20 cellular contexts compared by ENCODE assay signal in the genomic region with DNA sequence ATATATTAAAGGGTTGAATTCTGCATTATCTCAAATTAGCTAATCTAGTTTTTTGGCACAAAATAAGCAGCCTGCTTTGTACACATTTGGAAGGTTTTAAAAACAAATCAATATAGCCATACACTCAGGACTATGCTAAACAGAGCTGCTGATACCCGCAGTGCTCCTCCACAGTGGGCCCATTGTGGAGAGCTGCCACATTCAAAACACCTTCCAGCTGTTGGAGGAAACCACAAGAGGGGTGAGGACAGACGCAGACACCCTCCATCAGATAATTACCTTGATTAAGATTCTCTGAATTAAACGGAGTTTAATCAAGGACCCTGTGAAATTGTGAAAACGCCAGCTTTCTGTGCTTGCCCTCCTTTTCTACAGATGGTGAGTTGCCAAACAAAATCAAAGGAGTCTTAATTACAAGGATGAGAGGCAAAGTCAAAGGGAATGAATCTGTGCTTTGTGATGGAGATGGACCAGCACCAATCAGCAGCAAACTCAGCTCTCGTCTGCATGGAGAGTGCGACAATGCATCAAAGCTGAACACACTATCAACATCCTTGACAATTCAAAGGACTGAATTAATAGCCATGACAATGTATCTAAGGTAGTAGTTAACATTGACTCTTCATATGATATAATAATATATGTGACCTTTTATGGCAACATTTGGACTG.
DNase-seq lines count a peak whose midpoint lies in the region; ATAC-seq and TF ChIP-seq lines count a peak whose summit lies in the region.
"Had no signal": no experiment of that assay in that cellular context is flagged by ENCODE, and none has a peak within 500 bp of the region (broad histone marks: within the 10 kb centered on the region; RNA-seq: fewer than 3 reads in every experiment).

No MANE protein-coding gene starts in this region.

- H3K27me3 ChIP-seq in H7 (ENCODE audit: control insufficient read depth, insufficient read depth, low read length) (no peaks in the 10 kb centered on the region), neural progenitor cell (no peaks in the 10 kb centered on the region), A673 (replicated peaks; ENCODE audit: insufficient read depth, low read depth, low read length, poor library complexity) (no peaks in the 10 kb centered on the region)

- H3K4me3 ChIP-seq in H7 (ENCODE audit: insufficient read depth, low read depth, low read length): no peak overlapping the region
- H3K4me3 ChIP-seq in neural progenitor cell: no peak overlapping the region
- no peak overlapping the region for H3K4me3 ChIP-seq in A673 (ENCODE audit: low read depth, low read length, poor library complexity, severe bottlenecking)

- no peak overlapping the region for H3K9ac ChIP-seq in neural progenitor cell
- H3K9ac ChIP-seq: KMS-11 had no signal

- H3K9me3 ChIP-seq in neural progenitor cell (ENCODE audit: low read depth): no peaks in the 10 kb centered on the region
- no peaks in the 10 kb centered on the region for H3K9me3 ChIP-seq in A673 (ENCODE audit: low read depth, low read length, poor library complexity, severe bottlenecking)

- peaks cover 4% of the 10 kb centered on the region for H3K9me3 Mint-ChIP-seq in neural progenitor cell

- H3K27me3 Mint-ChIP-seq in neural progenitor cell (ENCODE audit: insufficient read depth, low read depth): no peaks in the 10 kb centered on the region

- no peak overlapping the region for H3K4me3 Mint-ChIP-seq in neural progenitor cell

- no peaks in the 10 kb centered on the region for H3F3A ChIP-seq in neural progenitor cell (ENCODE audit: low read depth)

- H3K4me1 Mint-ChIP-seq in neural progenitor cell: peaks cover 15% of the 10 kb centered on the region

- H3K4me2 ChIP-seq in neural progenitor cell: peak overlapping the region; percentile 41
- H3K4me2 ChIP-seq: KMS-11 had no signal

- POLR2A ChIA-PET in A673 (lab: Charles Lee; ENCODE audit: low non-redundant PET): no interaction called here

- no peaks in the 10 kb centered on the region for H3K36me3 Mint-ChIP-seq in neural progenitor cell

- CTCF ChIA-PET in A673 (lab: Charles Lee): no interaction called here

- H3K4me1 ChIP-seq in neural progenitor cell (peaks cover 11% of the 10 kb centered on the region), A673 (ENCODE audit: insufficient read depth, low read length, poor library complexity, severe bottlenecking) (no peaks in the 10 kb centered on the region)

- H2AFZ ChIP-seq in neural progenitor cell (replicated peaks): no peak overlapping the region

- H4K20me1 ChIP-seq in neural progenitor cell (ENCODE audit: low read depth): no peaks in the 10 kb centered on the region

- H3K27ac ChIP-seq in neural progenitor cell (no peak overlapping the region), A673 (ENCODE audit: low read depth, low read length, poor library complexity, severe bottlenecking) (no peak overlapping the region)
- H3K27ac ChIP-seq: C4-2B, KMS-11 had no signal

- H3K27ac Mint-ChIP-seq in neural progenitor cell: no peak overlapping the region

- H3K36me3 ChIP-seq in H7 (replicated peaks; ENCODE audit: control insufficient read depth, insufficient read depth, low read length) (no peaks in the 10 kb centered on the region), neural progenitor cell (no peaks in the 10 kb centered on the region), A673 (ENCODE audit: insufficient read depth, low read length, poor library complexity, severe bottlenecking) (no peaks in the 10 kb centered on the region)

- no TSS peak for BruUV-seq in A673 (replicated peaks; lab: Mats Ljungman, UMichigan)

- ATAC-seq in GM19035 (IDR thresholded peaks at IDR 0.05; ENCODE audit: unreplicated experiment): no peak
- ATAC-seq: SK-N-SH treated with all-trans-retinoic acid at 6 μM for 48 hours had no signal

- DNase-seq in H7 (peak; percentile 43), NCI-H69 (lab: John Stamatoyannopoulos, UW) (peak; percentile 37), iPS DF 4.7 (ENCODE audit: extremely low read depth, low spot score) (peak; percentile 51), neural progenitor cell (ENCODE audit: low spot score) (peak; percentile 21), NCI-H345 treated with DMSO at 0.1 percent for 48 hours (lab: John Stamatoyannopoulos, UW; ENCODE audit: unreplicated experiment) (no peak), A673 (ENCODE audit: low spot score) (no peak)
- DNase-seq: ACHN, DMS79 treated with DMSO at 0.1 percent for 48 hours, GOT3, MV-4-11, NCI-H187 treated with DMSO at 0.1 percent for 48 hours, NCI-H446, NCI-H526 treated with DMSO at 0.1 percent for 48 hours, OCI-M1, SHP77, T-helper 1 cell had no signal

- TF ChIP-seq CTCF in neural progenitor cell (IDR thresholded peaks at IDR 0.05): no peak
- TF ChIP-seq CTCF in A673 (conservative IDR thresholded peaks at IDR 0.05; ENCODE audit: low read depth, low read length): no peak

- intact Hi-C loops in A673 (cut with micrococcal nuclease; ENCODE audit: unreplicated experiment): no loop called here

- H3K79me2 ChIP-seq in neural progenitor cell (ENCODE audit: low read depth): no peaks in the 10 kb centered on the region

Comparison
In these comparisons a context has a peak if more than half of its experiments do, and no peak if none do; other contexts are left out.
1. DNase-seq: peak in H7 (single experiment), NCI-H69 (single experiment), iPS DF 4.7 (single experiment) and neural progenitor cell (single experiment); none in NCI-H345 treated with DMSO at 0.1 percent for 48 hours (single experiment) and A673 (single experiment).